ENCODE assay signal across 30 cellular contexts in the genomic region with DNA sequence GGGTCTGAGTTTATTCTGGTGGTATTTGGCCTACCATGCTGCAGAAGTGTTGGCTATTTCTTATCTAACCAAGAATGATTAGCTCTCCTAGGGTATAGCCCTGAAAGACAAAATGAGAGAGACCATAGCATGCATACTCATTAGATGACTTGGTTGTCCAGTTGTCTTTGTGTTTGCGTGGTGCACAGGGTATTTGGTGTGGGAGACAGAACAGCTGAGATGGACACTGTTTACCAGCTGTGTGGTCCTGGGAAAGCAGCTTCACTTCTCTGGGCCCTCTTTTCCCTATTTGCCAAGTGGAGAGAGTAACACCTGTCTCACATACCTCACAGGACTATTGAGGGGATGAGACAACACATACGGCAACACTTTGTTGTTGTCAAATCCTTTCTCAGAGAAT.
"Had no signal": no experiment of that assay in that cellular context is flagged by ENCODE, and none has a peak within 500 bp of the region (broad histone marks: within the 10 kb centered on the region; RNA-seq: fewer than 3 reads in every experiment).

No MANE protein-coding gene starts in this region.

- H3K9ac ChIP-seq: neural progenitor cell, parathyroid adenoma had no signal

- H3K4me1 ChIP-seq: neural progenitor cell, parathyroid adenoma, right lobe of liver, spleen, suprapubic skin, testis, vagina had no signal

- ATAC-seq: naive thymus-derived CD4-positive, alpha-beta T cell; natural killer cell; psoas muscle; right cardiac atrium; right lobe of liver; stimulated activated memory B cell treated with anti-CD40 and anti-IgM and Interleukin-4, amounts not matched to agents 10 μg/mL and 1 μg/mL and 100 μg/mL, for 72 hours; stimulated activated naive CD8-positive, alpha-beta T cell treated with anti-CD3 and anti-CD28 coated beads, Interleukin-15, amount 100 ng/mL, for 72 hours; stimulated activated naive CD8-positive, alpha-beta T cell treated with anti-CD3 and anti-CD28 coated beads, Interleukin-15, Interleukin-2, amounts not matched to agents 100 U/mL and 50 U/mL, for 24 hours; upper lobe of right lung had no signal

- H3K36me3 ChIP-seq: neural progenitor cell, ovary, right lobe of liver, sigmoid colon, spleen, suprapubic skin, tibial artery, transverse colon, upper lobe of right lung, vagina had no signal

- H3K27ac ChIP-seq: neural progenitor cell, ovary, parathyroid adenoma, psoas muscle, right lobe of liver, sigmoid colon, skin epidermis, spleen, suprapubic skin, testis, tibial artery, transverse colon, upper lobe of right lung, vagina had no signal

- DNase-seq: naive thymus-derived CD4-positive, alpha-beta T cell; natural killer cell; occipital lobe; ovary; posterior cingulate gyrus; psoas muscle; right cardiac atrium; right lobe of liver; sigmoid colon; spleen; stimulated activated CD4-positive, alpha-beta T cell treated with anti-CD3 and anti-CD28 coated beads, Interleukin-12 subunit alpha, Interleukin-12 subunit beta, amount 100 ng/mL, for 4 hours; stimulated activated CD4-positive, alpha-beta T cell treated with anti-CD3 and anti-CD28 coated beads, Interleukin-1b, Interleukin-23, amount 100 ng/mL, for 48 hours; stimulated activated CD4-positive, alpha-beta T cell treated with anti-CD3 and anti-CD28 coated beads, Interleukin-4, amount 100 ng/mL, for 1 hour; stimulated activated CD4-positive, alpha-beta T cell treated with anti-CD3 and anti-CD28 coated beads, Interleukin-4, amount 100 ng/mL, for 4 hours; stimulated activated CD8-positive, alpha-beta memory T cell treated with anti-CD3 and anti-CD28 coated beads, Interleukin-4, amount 100 ng/mL, for 48 hours; stimulated activated naive CD4-positive, alpha-beta T cell; stimulated activated naive CD8-positive, alpha-beta T cell treated with anti-CD3 and anti-CD28 coated beads, Interleukin-15, amount 100 ng/mL, for 72 hours; stimulated activated naive CD8-positive, alpha-beta T cell treated with anti-CD3 and anti-CD28 coated beads, Interleukin-15, Interleukin-2, amounts not matched to agents 100 U/mL and 50 U/mL, for 24 hours; substantia nigra; testis; tibial artery; transverse colon; upper lobe of right lung had no signal

- H2AFZ ChIP-seq: neural progenitor cell, parathyroid adenoma had no signal

- H3K9me3 ChIP-seq: ovary, psoas muscle, right lobe of liver, sigmoid colon, spleen, suprapubic skin, testis, tibial artery, transverse colon, upper lobe of right lung, vagina had no signal

- H3K4me3 ChIP-seq: neural progenitor cell, ovary, psoas muscle, right lobe of liver, sigmoid colon, skin epidermis, smooth muscle cell, spleen, suprapubic skin, testis, tibial artery, transverse colon, upper lobe of right lung, vagina had no signal

- H3K27me3 ChIP-seq: neural progenitor cell, ovary, right lobe of liver, sigmoid colon, suprapubic skin, testis, vagina had no signal

- H3K4me2 ChIP-seq: neural progenitor cell, smooth muscle cell had no signal

- H3K79me2 ChIP-seq: parathyroid adenoma had no signal
